9 cellular contexts compared by ENCODE assay signal in the genomic region with DNA sequence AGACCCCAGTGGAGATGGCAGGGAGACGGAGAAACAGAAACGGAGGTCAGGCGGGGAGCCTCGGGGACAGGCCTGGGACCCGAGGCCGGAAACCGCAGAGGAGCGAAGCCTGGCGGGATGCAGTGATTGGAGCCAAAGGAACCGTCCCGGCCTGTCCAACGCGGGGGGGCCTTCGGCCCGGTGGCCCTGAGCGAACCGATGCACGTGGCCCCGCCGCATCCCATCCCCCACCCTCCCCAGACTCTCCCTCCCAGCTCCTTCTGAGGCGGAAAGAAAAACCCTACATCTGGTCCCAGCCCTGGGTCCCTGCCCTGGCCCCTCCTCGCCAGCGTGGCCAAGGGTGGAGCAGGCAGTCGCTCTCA. TPM values are rescaled to one million over a fixed set of nuclear protein-coding genes. Genes with fewer than 3 reads are reported as not detected.
DNase-seq lines count a peak whose midpoint lies in the region; ATAC-seq and TF ChIP-seq lines count a peak whose summit lies in the region.
"Had no signal": no experiment of that assay in that cellular context is flagged by ENCODE, and none has a peak within 500 bp of the region (broad histone marks: within the 10 kb centered on the region; RNA-seq: fewer than 3 reads in every experiment).

No MANE protein-coding gene starts in this region.

- H3K9ac ChIP-seq in trophoblast cell (ENCODE audit: low read length): no peak overlapping the region

- in situ Hi-C loops in HAP-1 (cut with MboI; ENCODE audit: low sequenced_read_pairs): no loop called here
- in situ Hi-C loops in KBM-7 (cut with MboI; ENCODE audit: low pct_unique_long_range_greater_than_20kb, low sequenced_read_pairs): no loop called here

- peaks cover 34% of the 10 kb centered on the region for H3K4me1 Mint-ChIP-seq in activated CD8-positive, alpha-beta T cell treated with anti-CD3 and anti-CD28 coated beads for 36 hours (ENCODE audit: low read depth)

- peaks cover 19% of the 10 kb centered on the region for H3K27me3 Mint-ChIP-seq in activated CD8-positive, alpha-beta T cell treated with anti-CD3 and anti-CD28 coated beads for 36 hours

- H3K4me3 Mint-ChIP-seq in activated CD8-positive, alpha-beta T cell treated with anti-CD3 and anti-CD28 coated beads for 36 hours: peak overlapping the region; percentile 75

- H2AFZ ChIP-seq in trophoblast cell (ENCODE audit: insufficient read depth, low read length, poor library complexity): no peak overlapping the region

- intact Hi-C loops in activated CD8-positive, alpha-beta T cell treated with anti-CD3 and anti-CD28 coated beads for 36 hours (cut with micrococcal nuclease): no loop called here

- no peaks in the 10 kb centered on the region for H3K36me3 ChIP-seq in HAP-1 (replicated peaks)
- H3K36me3 ChIP-seq in gastroesophageal sphincter: no peaks in the 10 kb centered on the region
- no peaks in the 10 kb centered on the region for H3K36me3 ChIP-seq in trophoblast cell (ENCODE audit: control insufficient read depth in 1 of 2, insufficient read depth in 2 of 2, low read length in 2 of 2)

- peak overlapping the region; percentile 46 for H3K4me3 ChIP-seq in HAP-1
- H3K4me3 ChIP-seq in gastroesophageal sphincter: peak overlapping the region; percentile 18 to 54
- H3K4me3 ChIP-seq in trophoblast cell (ENCODE audit: low read depth, low read length): no peak overlapping the region

- ATAC-seq in activated CD8-positive, alpha-beta T cell treated with anti-CD3 and anti-CD28 coated beads for 36 hours: peak; percentile 2
- ATAC-seq in gastroesophageal sphincter (peak; percentile 46), GM19395 (IDR thresholded peaks at IDR 0.05; ENCODE audit: unreplicated experiment) (no peak)

- peaks cover 23% of the 10 kb centered on the region for H3K79me1 ChIP-seq in trophoblast cell (ENCODE audit: low read length)

- H3K4me2 ChIP-seq in trophoblast cell (ENCODE audit: low read length): peak overlapping the region; percentile 55

- POLR2A ChIA-PET in activated CD8-positive, alpha-beta T cell treated with anti-CD3 and anti-CD28 coated beads for 36 hours (lab: Charles Lee): interaction anchor here (0.6 to 2.5 kb wide), 8 partner anchors 12 to 115 kb away, joined by 3 to 12 read pairs (median 3); a partner anchor contains a TSS

- peak overlapping the region; percentile 40 for H2BK120ac ChIP-seq in trophoblast cell (ENCODE audit: insufficient read depth, low read length, poor library complexity)

- H3K14ac ChIP-seq in trophoblast cell (ENCODE audit: low read length): peak overlapping the region; percentile 36

- peak overlapping the region; percentile 30 for H3K27ac Mint-ChIP-seq in activated CD8-positive, alpha-beta T cell treated with anti-CD3 and anti-CD28 coated beads for 36 hours

- no peak overlapping the region for H2BK5ac ChIP-seq in trophoblast cell (ENCODE audit: low read depth, low read length, poor library complexity)

- H3K27ac ChIP-seq in gastroesophageal sphincter (peak overlapping the region; percentile 24 to 87 (median 84)), trophoblast cell (ENCODE audit: low read depth, low read length) (peak overlapping the region; percentile 18)
- H3K27ac ChIP-seq: SK-N-MC had no signal

- no peaks in the 10 kb centered on the region for H3K36me3 Mint-ChIP-seq in activated CD8-positive, alpha-beta T cell treated with anti-CD3 and anti-CD28 coated beads for 36 hours (ENCODE audit: low read depth)

- H3K4me1 ChIP-seq in HAP-1 (peaks cover 28% of the 10 kb centered on the region), gastroesophageal sphincter (peaks cover 0 to 82% (median 44%) of the 10 kb centered on the region in 3 donors), trophoblast cell (ENCODE audit: control insufficient read depth in 1 of 2, insufficient read depth in 2 of 2, low read length in 2 of 2) (peaks cover 68 to 78% of the 10 kb centered on the region in 2 experiments)

- peak overlapping the region; percentile 74 for H2BK12ac ChIP-seq in trophoblast cell (ENCODE audit: low read length)

- H3K9me3 ChIP-seq in HAP-1: no peaks in the 10 kb centered on the region
- no peaks in the 10 kb centered on the region for H3K9me3 ChIP-seq in gastroesophageal sphincter
- no peaks in the 10 kb centered on the region for H3K9me3 ChIP-seq in trophoblast cell (ENCODE audit: insufficient read depth, low read depth, low read length)

- 0 to 2% methylated on average over 1 to 10 of the region's 24 CpGs for WGBS in gastroesophageal sphincter (ENCODE audit: low coverage in 1 of 2), 2 donors
- WGBS in trophoblast cell (ENCODE audit: extremely low coverage, insufficient coverage, insufficient read length): no CpG with 5 or more reads among the region's 24 CpGs

- no peaks in the 10 kb centered on the region for H3K9me3 Mint-ChIP-seq in activated CD8-positive, alpha-beta T cell treated with anti-CD3 and anti-CD28 coated beads for 36 hours

- no peak overlapping the region for H3K4ac ChIP-seq in trophoblast cell (ENCODE audit: low read depth, low read length)

- TF ChIP-seq POLR2A in gastroesophageal sphincter (IDR thresholded peaks at IDR 0.05): no peak

- no peak overlapping the region for H4K12ac ChIP-seq in trophoblast cell (ENCODE audit: low read depth, low read length)

- no peak overlapping the region for H3K23ac ChIP-seq in trophoblast cell (ENCODE audit: low read length)

- DNase-seq in HAP-1 (ENCODE audit: low spot score in 2 of 2) (peak; percentile 29 to 73), trophoblast cell (peak; percentile 51 to 65), EL (no peak), NCI-H446 (lab: John Stamatoyannopoulos, UW) (no peak), KBM-7 (no peak)
- DNase-seq in activated CD8-positive, alpha-beta T cell treated with anti-CD3 and anti-CD28 coated beads for 36 hours: no peak

- CTCF ChIA-PET in activated CD8-positive, alpha-beta T cell treated with anti-CD3 and anti-CD28 coated beads for 36 hours (lab: Charles Lee): interaction anchor here (0.7 to 13.0 kb wide), 28 partner anchors 9 to 205 kb away, joined by 3 to 271 read pairs (median 10); a partner anchor contains a TSS

- H3K27me3 ChIP-seq in HAP-1 (ENCODE audit: low read depth) (no peaks in the 10 kb centered on the region), gastroesophageal sphincter (peaks cover 21% of the 10 kb centered on the region), trophoblast cell (ENCODE audit: insufficient read depth, low read length) (peaks cover 3% of the 10 kb centered on the region)

- H3K18ac ChIP-seq in trophoblast cell (ENCODE audit: low read length): peak overlapping the region; percentile 28

- H2AK5ac ChIP-seq in trophoblast cell (ENCODE audit: low read length): peak overlapping the region; percentile 2

- H4K91ac ChIP-seq in trophoblast cell (ENCODE audit: low read depth, low read length): peak overlapping the region; percentile 52

- no peak for TF ChIP-seq CTCF in activated CD8-positive, alpha-beta T cell treated with anti-CD3 and anti-CD28 coated beads for 36 hours (IDR thresholded peaks at IDR 0.05)
- no peak for TF ChIP-seq CTCF in gastroesophageal sphincter (IDR thresholded peaks at IDR 0.05)

- no peak for TF ChIP-seq EP300 in gastroesophageal sphincter (IDR thresholded peaks at IDR 0.05)

- no peaks in the 10 kb centered on the region for H3K79me2 ChIP-seq in trophoblast cell (ENCODE audit: control insufficient read depth, insufficient read depth, low read length, poor library complexity)

- H4K8ac ChIP-seq in trophoblast cell (ENCODE audit: low read depth, low read length): peak overlapping the region; percentile 41

RNA-seq across cellular contexts. Expression of a gene that starts 1.2 kb away (rescaled TPM):
- under 1 TPM; 0.78 to 0.90 TPM for total RNA-seq in activated CD8-positive, alpha-beta T cell treated with anti-CD3 and anti-CD28 coated beads for 36 hours
- total RNA-seq in gastroesophageal sphincter: 10 to 100 TPM in 1 of 4 donors, 1 to 10 TPM in 2, under 1 TPM in 1; 0.54 to 36.7 (median 6.0) TPM
- polyA plus RNA-seq in trophoblast cell (2013): 273 TPM in 2 replicates

RNA-seq across cellular contexts. Expression of a gene that starts 21.6 kb away (rescaled TPM):
- total RNA-seq in activated CD8-positive, alpha-beta T cell treated with anti-CD3 and anti-CD28 coated beads for 36 hours: 10 to 100 TPM; 32.3 to 32.5 TPM
- 10 to 100 TPM in 3 of 4 donors, 1 to 10 TPM in 1; 8.4 to 29.0 (median 17.4) TPM for total RNA-seq in gastroesophageal sphincter
- 15.9 and 18.0 TPM in 2 replicates for polyA plus RNA-seq in trophoblast cell (2013)

RNA-seq across cellular contexts. Expression of a gene that starts 21.9 kb away (rescaled TPM):
- total RNA-seq in activated CD8-positive, alpha-beta T cell treated with anti-CD3 and anti-CD28 coated beads for 36 hours: 10 to 100 TPM; 40.6 to 44.5 TPM
- 10 to 100 TPM; 14.5 to 18.4 (median 17.0) TPM for total RNA-seq in gastroesophageal sphincter
- polyA plus RNA-seq in trophoblast cell (2013): 44.2 and 46.1 TPM in 2 replicates

RNA-seq across cellular contexts. Expression of a gene that starts 29.4 kb away (rescaled TPM):
- not detected for total RNA-seq in activated CD8-positive, alpha-beta T cell treated with anti-CD3 and anti-CD28 coated beads for 36 hours
- 10 to 100 TPM; 13.9 to 34.3 (median 23.9) TPM for total RNA-seq in gastroesophageal sphincter
- polyA plus RNA-seq in trophoblast cell (2013): 71.4 and 71.6 TPM in 2 replicates

RNA-seq across cellular contexts. Expression of a gene that starts 34.3 kb away (rescaled TPM):
- 10 to 100 TPM; 84.2 to 93.6 TPM for total RNA-seq in activated CD8-positive, alpha-beta T cell treated with anti-CD3 and anti-CD28 coated beads for 36 hours
- total RNA-seq in gastroesophageal sphincter: 10 to 100 TPM; 50.6 to 84.2 (median 69.9) TPM
- polyA plus RNA-seq in trophoblast cell (2013): 40.5 and 40.7 TPM in 2 replicates

Comparison
In these comparisons a context has a peak if more than half of its experiments do, and no peak if none do; other contexts are left out.
1. DNase-seq: peak in HAP-1 (2 of 2) and trophoblast cell (2 of 2); none in activated CD8-positive, alpha-beta T cell treated with anti-CD3 and anti-CD28 coated beads for 36 hours (single experiment), EL (single experiment), NCI-H446 (0 of 2) and KBM-7 (single experiment).